23 cellular contexts compared by ENCODE assay signal in genomic region chr5:167664222-167664804, GRCh38.
"Had no signal": no experiment of that assay in that cellular context is flagged by ENCODE, and none has a peak within 500 bp of the region (broad histone marks: within the 10 kb centered on the region; RNA-seq: fewer than 3 reads in every experiment).

No MANE protein-coding gene starts in this region.

- H3K27ac ChIP-seq: epithelial cell of prostate, esophagus muscularis mucosa, gastroesophageal sphincter, neutrophil, psoas muscle, spleen, testis, tibial nerve, upper lobe of right lung, vagina had no signal

- H3K27me3 ChIP-seq: esophagus muscularis mucosa, gastroesophageal sphincter, neutrophil, spleen, testis, tibial nerve, upper lobe of right lung, vagina had no signal

- ATAC-seq: effector memory CD8-positive, alpha-beta T cell; gastroesophageal sphincter; left colon; mucosa of descending colon; naive thymus-derived CD8-positive, alpha-beta T cell; psoas muscle; sciatic nerve; stimulated activated naive B cell treated with anti-CD40 and anti-IgM and Interleukin-4, amounts not matched to agents 10 μg/mL and 1 μg/mL and 100 μg/mL, for 72 hours; stimulated activated naive CD8-positive, alpha-beta T cell treated with anti-CD3 and anti-CD28 coated beads, Interleukin-15, amount 100 ng/mL, for 72 hours; upper lobe of right lung had no signal

- DNase-seq: effector memory CD8-positive, alpha-beta T cell; glutamatergic neuron; immature natural killer cell; kidney; left colon; mucosa of descending colon; naive thymus-derived CD8-positive, alpha-beta T cell; psoas muscle; spleen; stimulated activated CD4-positive, alpha-beta T cell treated with anti-CD3 and anti-CD28 coated beads, Interleukin-15, amount 100 ng/mL, for 24 hours; stimulated activated CD4-positive, alpha-beta T cell treated with anti-CD3 and anti-CD28 coated beads, Interleukin-1b, Interleukin-23, amount 100 ng/mL, for 48 hours; stimulated activated CD4-positive, alpha-beta T cell treated with anti-CD3 and anti-CD28 coated beads, Interleukin-4, amount 100 ng/mL, for 4 hours; stimulated activated naive B cell treated with anti-CD40 and anti-IgM and Interleukin-4, amounts not matched to agents 10 μg/mL and 1 μg/mL and 100 μg/mL, for 72 hours; stimulated activated naive CD8-positive, alpha-beta T cell treated with anti-CD3 and anti-CD28 coated beads, Interleukin-15, amount 100 ng/mL, for 72 hours; testis; upper lobe of right lung had no signal

- H3K9me3 ChIP-seq: esophagus muscularis mucosa, gastroesophageal sphincter, mucosa of descending colon, neutrophil, psoas muscle, spleen, testis, tibial nerve, upper lobe of right lung, vagina had no signal

- H3K36me3 ChIP-seq: esophagus muscularis mucosa, gastroesophageal sphincter, neutrophil, spleen, tibial nerve, upper lobe of right lung, vagina had no signal

- FAIRE-seq: kidney had no signal

- H3K4me1 ChIP-seq: esophagus muscularis mucosa, gastroesophageal sphincter, psoas muscle, spleen, testis, tibial nerve, upper lobe of right lung, vagina had no signal

- H3K4me3 ChIP-seq: esophagus muscularis mucosa, gastroesophageal sphincter, mucosa of descending colon, psoas muscle, spleen, testis, tibial nerve, upper lobe of right lung, vagina had no signal
